ENCODE assay signal across 8 cellular contexts in genomic region chr17:58112970-58113631, GRCh38. TPM values are rescaled to one million over a fixed set of nuclear protein-coding genes. Genes with fewer than 3 reads are reported as not detected.
DNase-seq lines count a peak whose midpoint lies in the region; ATAC-seq and TF ChIP-seq lines count a peak whose summit lies in the region.

No MANE protein-coding gene starts in this region.

- no peak overlapping the region for H3K4me3 Mint-ChIP-seq in CD4-positive, alpha-beta memory T cell
- H3K4me3 Mint-ChIP-seq in endodermal cell = no peak overlapping the region

- H3K9ac ChIP-seq in endodermal cell (ENCODE audit: extremely low read depth, low read length, poor library complexity, severe bottlenecking) = no peak overlapping the region

- WGBS in endodermal cell (ENCODE audit: insufficient coverage in 1 of 2, insufficient read length in 1 of 2), 2 experiments = 53 to 59% methylated on average over 11 to 17 of the region's 17 CpGs

- no peaks in the 10 kb centered on the region for H3K36me3 ChIP-seq in CD4-positive, alpha-beta memory T cell (ENCODE audit: insufficient read depth, low read length)
- H3K36me3 ChIP-seq in endodermal cell (ENCODE audit: control insufficient read depth, insufficient read depth, low read length) = no peaks in the 10 kb centered on the region
- no peaks in the 10 kb centered on the region for H3K36me3 ChIP-seq in mucosa of descending colon (ENCODE audit: low read depth)

- H3K4me1 ChIP-seq in CD4-positive, alpha-beta memory T cell (ENCODE audit: insufficient read depth, low read length) = no peaks in the 10 kb centered on the region
- H3K4me1 ChIP-seq in endodermal cell (ENCODE audit: control insufficient read depth, insufficient read depth, low read length) (no peaks in the 10 kb centered on the region), mucosa of descending colon (ENCODE audit: low read depth) (no peaks in the 10 kb centered on the region)

- peaks cover 3 to 8% of the 10 kb centered on the region in 2 donors for H3K27me3 Mint-ChIP-seq in CD4-positive, alpha-beta memory T cell
- peaks cover 39% of the 10 kb centered on the region for H3K27me3 Mint-ChIP-seq in endodermal cell (ENCODE audit: insufficient read depth)

- no peaks in the 10 kb centered on the region for H3K27me3 ChIP-seq in CD4-positive, alpha-beta memory T cell (ENCODE audit: insufficient read depth, low read length)
- peaks cover 43% of the 10 kb centered on the region for H3K27me3 ChIP-seq in endodermal cell (ENCODE audit: control insufficient read depth, insufficient read depth, low read length, poor library complexity, severe bottlenecking)

- peaks cover 0 to 2% (median 0%) of the 10 kb centered on the region in 8 donors for H3K9me3 Mint-ChIP-seq in CD4-positive, alpha-beta memory T cell
- H3K9me3 Mint-ChIP-seq in endodermal cell = no peaks in the 10 kb centered on the region

- H3K9me3 ChIP-seq in CD4-positive, alpha-beta memory T cell (ENCODE audit: control insufficient read depth in 1 of 2, low read length in 2 of 2) = no peaks in the 10 kb centered on the region
- H3K9me3 ChIP-seq in endodermal cell (ENCODE audit: control insufficient read depth, low read length) (no peaks in the 10 kb centered on the region), mucosa of descending colon (no peaks in the 10 kb centered on the region)

- CTCF ChIA-PET in CD4-positive, alpha-beta memory T cell (lab: Charles Lee; ENCODE audit: partially characterized antibody) = interaction anchor here (0.5 to 5.9 kb wide), 22 partner anchors 10 to 869 kb away, joined by 3 to 58 read pairs (median 4); partner anchors contain the start of genes OR4D2 and SRSF1

- no peak overlapping the region for H3K4me3 ChIP-seq in CD4-positive, alpha-beta memory T cell (ENCODE audit: low read length in 2 of 2)
- no peak overlapping the region for H3K4me3 ChIP-seq in endodermal cell (ENCODE audit: low read length)
- H3K4me3 ChIP-seq in mucosa of descending colon = no peak overlapping the region

- TF ChIP-seq CTCF in endodermal cell (conservative IDR thresholded peaks at IDR 0.05) (peak; percentile 98), mucosa of descending colon (IDR thresholded peaks at IDR 0.05) (peak; percentile 87)

- peak; percentile 94 for ATAC-seq in mucosa of descending colon
- no peak for ATAC-seq in HG03457 (IDR thresholded peaks at IDR 0.05; ENCODE audit: unreplicated experiment)

- peak overlapping the region in 2 of 7 donors; percentile 14 to 69 for H3K27ac Mint-ChIP-seq in CD4-positive, alpha-beta memory T cell
- no peak overlapping the region for H3K27ac Mint-ChIP-seq in endodermal cell

- POLR2A ChIA-PET in CD4-positive, alpha-beta memory T cell (lab: Charles Lee; ENCODE audit: partially characterized antibody) = interaction anchor here (1.0 to 1.3 kb wide), 2 partner anchors 114 to 252 kb away, joined by 3 read pairs; no protein-coding TSS in a partner anchor

- H3K27ac ChIP-seq in CD4-positive, alpha-beta memory T cell (ENCODE audit: low read depth, low read length) = no peak overlapping the region
- no peak overlapping the region for H3K27ac ChIP-seq in endodermal cell (ENCODE audit: low read depth, low read length)

- peaks cover 0 to 4% (median 2%) of the 10 kb centered on the region in 4 donors for H3K4me1 Mint-ChIP-seq in CD4-positive, alpha-beta memory T cell
- H3K4me1 Mint-ChIP-seq in endodermal cell = peaks cover 15% of the 10 kb centered on the region

- peak; percentile 77 to 81 (median 79) for DNase-seq in CD4-positive, alpha-beta memory T cell
- DNase-seq in HT1080 (ENCODE audit: low read depth) (peak; percentile 43), endodermal cell (peak; percentile 96), mucosa of descending colon (peak; percentile 56 to 93 (median 79))
- DNase-seq in NK-92 treated with Interleukin-12 subunit alpha and Interleukin-12 subunit beta, amount 100 ng/mL, for 24 hours (lab: John Stamatoyannopoulos, UW) = peak; percentile 47
- peak; percentile 97 for DNase-seq in activated CD8-positive, alpha-beta memory T cell treated with anti-CD3 and anti-CD28 coated beads for 24 hours
- peak; percentile 56 to 90 for DNase-seq in stimulated activated CD8-positive, alpha-beta memory T cell treated with anti-CD3 and anti-CD28 coated beads, Interleukin-4, amount 100 ng/mL, for 4 hours (ENCODE audit: low read depth in 2 of 2, low spot score in 1 of 2)

- intact Hi-C loops in CD4-positive, alpha-beta memory T cell (cut with micrococcal nuclease) = loop anchor here (1.0 to 2.0 kb wide), 7 partner anchors 29 to 870 kb away; no protein-coding TSS in a partner anchor
- intact Hi-C loops in mucosa of descending colon (cut with DNase I, micrococcal nuclease) = loop anchor here (10.0 kb wide), 2 partner anchors 108 to 268 kb away; partner anchors contain the start of gene SRSF1 (in 2 of the 2)

- no peaks in the 10 kb centered on the region for H3K36me3 Mint-ChIP-seq in CD4-positive, alpha-beta memory T cell
- no peaks in the 10 kb centered on the region for H3K36me3 Mint-ChIP-seq in endodermal cell (ENCODE audit: low read depth)

RNA-seq across cellular contexts. Expression of gene DYNLL2, which starts 29.9 kb away (rescaled TPM):
- total RNA-seq in CD4-positive, alpha-beta memory T cell = 10 to 100 TPM; 45.6 to 45.8 TPM
- polyA plus RNA-seq in CD4-positive, alpha-beta memory T cell = 1 to 10 TPM in 1 of 2 donors, under 1 TPM in 1; 0.56 to 1.3 TPM
- total RNA-seq in HT1080 (2014; rRNA removed; shearing (Covaris generic)) = 14.4 and 20.0 TPM in 2 replicates
- 15.9 and 16.5 TPM in 2 replicates for polyA plus RNA-seq in HT1080 (2015; cell fraction: cytosol; rRNA removed)
- polyA plus RNA-seq in HT1080 (2015; cell fraction: nucleus; rRNA removed) = 14.0 and 14.1 TPM in 2 replicates
- 10 to 100 TPM; 47.9 to 69.3 TPM for total RNA-seq in endodermal cell
- 54.8 TPM for polyA plus RNA-seq in endodermal cell (2013, experiment 1 of 2)
- 49.1 TPM for polyA plus RNA-seq in endodermal cell (2013, experiment 2 of 2)
- 10 to 100 TPM; 33.9 to 53.2 (median 33.9) TPM for total RNA-seq in mucosa of descending colon

RNA-seq across cellular contexts. Expression of gene OR4D1, which starts 35.1 kb away (rescaled TPM):
- 1 to 10 TPM; 2.0 to 2.2 TPM for total RNA-seq in CD4-positive, alpha-beta memory T cell
- 1 to 10 TPM; 1.9 to 2.0 TPM for polyA plus RNA-seq in CD4-positive, alpha-beta memory T cell
- total RNA-seq in HT1080 (2014; rRNA removed; shearing (Covaris generic)) = not detected in 2 replicates
- not detected in 2 replicates for polyA plus RNA-seq in HT1080 (2015; cell fraction: cytosol; rRNA removed)
- not detected in 2 replicates for polyA plus RNA-seq in HT1080 (2015; cell fraction: nucleus; rRNA removed)
- total RNA-seq in endodermal cell = under 1 TPM; 0.07 to 0.22 TPM
- polyA plus RNA-seq in endodermal cell (2013, experiment 1 of 2) = 0.04 TPM
- polyA plus RNA-seq in endodermal cell (2013, experiment 2 of 2) = 0.04 TPM
- not detected for total RNA-seq in mucosa of descending colon

RNA-seq across cellular contexts. Expression of gene OR4D2, which starts 53.7 kb away (rescaled TPM):
- total RNA-seq in CD4-positive, alpha-beta memory T cell = not detected
- polyA plus RNA-seq in CD4-positive, alpha-beta memory T cell = not detected
- total RNA-seq in HT1080 (2014; rRNA removed; shearing (Covaris generic)) = not detected in 2 replicates
- polyA plus RNA-seq in HT1080 (2015; cell fraction: cytosol; rRNA removed) = not detected in 2 replicates
- not detected in 2 replicates for polyA plus RNA-seq in HT1080 (2015; cell fraction: nucleus; rRNA removed)
- total RNA-seq in endodermal cell (not detected), mucosa of descending colon (not detected)
- polyA plus RNA-seq in endodermal cell (2013, experiment 1 of 2) = not detected
- not detected for polyA plus RNA-seq in endodermal cell (2013, experiment 2 of 2)

Comparison
In these comparisons a context has a peak if more than half of its experiments do, and no peak if none do; other contexts are left out.
1. DNase-seq: peak in every context shown above with its lines; median percentile 97 in activated CD8-positive, alpha-beta memory T cell treated with anti-CD3 and anti-CD28 coated beads for 24 hours; 96 in endodermal cell; 79 in CD4-positive, alpha-beta memory T cell; 79 in mucosa of descending colon; 73 in stimulated activated CD8-positive, alpha-beta memory T cell treated with anti-CD3 and anti-CD28 coated beads, Interleukin-4, amount 100 ng/mL, for 4 hours; 47 in NK-92 treated with Interleukin-12 subunit alpha and Interleukin-12 subunit beta, amount 100 ng/mL, for 24 hours; 43 in HT1080.